8 cellular contexts compared by ENCODE assay signal in the genomic region with DNA sequence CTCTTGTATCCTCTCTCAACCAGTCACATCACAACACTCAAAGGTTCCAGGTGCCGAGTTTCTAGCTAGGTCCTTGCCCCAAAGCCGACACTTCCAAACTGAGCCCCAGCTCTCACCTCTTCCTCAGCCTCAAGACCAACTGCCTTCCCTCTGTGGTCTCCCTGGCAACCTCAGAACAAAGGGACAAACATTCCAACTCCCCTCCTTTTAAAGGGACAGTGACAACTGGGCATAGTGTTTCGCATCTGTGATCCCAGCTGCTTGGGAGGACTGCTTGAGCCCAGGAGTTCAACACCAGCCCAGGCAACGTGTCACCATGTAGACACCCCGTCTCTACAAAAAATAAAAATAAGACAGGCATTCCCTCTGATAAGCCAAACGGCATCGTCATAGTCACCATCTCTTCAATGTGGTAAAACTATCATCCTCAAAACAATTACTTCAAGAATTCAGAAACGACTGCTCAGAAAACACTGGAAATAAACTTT. TPM values are rescaled to one million over a fixed set of nuclear protein-coding genes. Genes with fewer than 3 reads are reported as not detected.
DNase-seq lines count a peak whose midpoint lies in the region; ATAC-seq and TF ChIP-seq lines count a peak whose summit lies in the region.

No MANE protein-coding gene starts in this region.

- BruUV-seq in Calu3 (replicated peaks; lab: Mats Ljungman, UMichigan), result no TSS peak

- peaks cover 35% of the 10 kb centered on the region for H3K36me3 Mint-ChIP-seq in Calu3 (ENCODE audit: insufficient read depth, unreplicated experiment)
- H3K36me3 Mint-ChIP-seq in chondrocyte (ENCODE audit: low read depth), result peaks cover 9% of the 10 kb centered on the region

- H3K9me3 ChIP-seq in lung (ENCODE audit: control insufficient read depth in 2 of 2, insufficient read depth in 1 of 2, low read length in 1 of 2), result no peaks in the 10 kb centered on the region

- H3K27ac ChIP-seq in lung (ENCODE audit: low read depth in 1 of 2, low read length in 1 of 2), result no peak overlapping the region

- CTCF ChIA-PET in Calu3 (lab: Charles Lee), result interaction anchor here (1.3 to 1.6 kb wide), 2 partner anchors 9 to 14 kb away, joined by 4 read pairs; no protein-coding TSS in a partner anchor

- H3K27me3 ChIP-seq in lung (ENCODE audit: control insufficient read depth, insufficient read depth), result no peaks in the 10 kb centered on the region

- H3K4me1 Mint-ChIP-seq in Calu3 (ENCODE audit: low read depth, unreplicated experiment), result peaks cover 49% of the 10 kb centered on the region
- H3K4me1 Mint-ChIP-seq in chondrocyte (ENCODE audit: low read depth), result peaks cover 58% of the 10 kb centered on the region

- ATAC-seq in lung (ENCODE audit: insufficient read depth, low FRiP score), result peak; percentile 4
- no peak for ATAC-seq in HG03439 (IDR thresholded peaks at IDR 0.05; ENCODE audit: unreplicated experiment)

- peaks cover 20 to 33% of the 10 kb centered on the region in 2 donors for H3K4me1 ChIP-seq in lung (ENCODE audit: control insufficient read depth in 2 of 2, insufficient read depth in 2 of 2, low read length in 2 of 2)

- H3K27ac Mint-ChIP-seq in Calu3 (ENCODE audit: unreplicated experiment) (peak overlapping the region; percentile 73), chondrocyte (ENCODE audit: unreplicated experiment) (peak overlapping the region; percentile 95)

- TF ChIP-seq CTCF in Calu3 (IDR thresholded peaks at IDR 0.05; ENCODE audit: unreplicated experiment) (no peak), chondrocyte (IDR thresholded peaks at IDR 0.05) (no peak), lung (IDR thresholded peaks at IDR 0.05; ENCODE audit: control extremely low read depth, extremely low read depth) (no peak)

- 40 to 49% methylated on average over 8 of the region's 8 CpGs for WGBS in lung, 2 donors

- H3K36me3 ChIP-seq in lung (ENCODE audit: control insufficient read depth in 2 of 2, insufficient read depth in 2 of 2, low read length in 2 of 2), result peaks cover 11 to 22% of the 10 kb centered on the region in 2 donors

- H3K4me3 Mint-ChIP-seq in Calu3 (ENCODE audit: low read depth, unreplicated experiment) (peak overlapping the region; percentile 37), chondrocyte (ENCODE audit: unreplicated experiment) (no peak overlapping the region)

- DNase-seq in Calu3, result peak; percentile 62
- peak; percentile 13 for DNase-seq in NCI-H187 treated with DMSO at 0.1 percent for 48 hours (lab: John Stamatoyannopoulos, UW)
- DNase-seq in chondrocyte (ENCODE audit: low spot score), result no peak
- DNase-seq in lung (ENCODE audit: low spot score), result no peak
- no peak for DNase-seq in activated CD8-positive, alpha-beta memory T cell treated with anti-CD3 and anti-CD28 coated beads, Interleukin-2, amount 50 U/mL, for 4 hours
- no peak for DNase-seq in DMS79 (lab: John Stamatoyannopoulos, UW)
- DNase-seq in mucosa of gallbladder (ENCODE audit: low spot score), result no peak

- H3K9me3 Mint-ChIP-seq in Calu3 (ENCODE audit: low read depth, unreplicated experiment) (no peaks in the 10 kb centered on the region), chondrocyte (ENCODE audit: low read depth) (no peaks in the 10 kb centered on the region)

- intact Hi-C loops in Calu3 (cut with micrococcal nuclease; ENCODE audit: unreplicated experiment), result no loop called here

- H3K27me3 Mint-ChIP-seq in Calu3 (ENCODE audit: unreplicated experiment), result no peaks in the 10 kb centered on the region
- no peaks in the 10 kb centered on the region for H3K27me3 Mint-ChIP-seq in chondrocyte (ENCODE audit: low read depth)

- H3K4me3 ChIP-seq in lung, result no peak overlapping the region

RNA-seq across cellular contexts. Expression of gene DIDO1, which starts 11.3 kb away (rescaled TPM):
- total RNA-seq in Calu3 (2022), result 75.6 and 77.1 TPM in 2 replicates
- 41.6 to 53.8 TPM (median 42.5 TPM) in 3 replicates for total RNA-seq in chondrocyte
- total RNA-seq in lung, result 10 to 100 TPM; 50.4 to 71.2 TPM
- 10 to 100 TPM; 19.6 to 21.2 TPM for polyA plus RNA-seq in lung
- 61.1 TPM for total RNA-seq in mucosa of gallbladder

RNA-seq across cellular contexts. Expression of gene GID8, which starts 22.9 kb away (rescaled TPM):
- 64.3 and 64.6 TPM in 2 replicates for total RNA-seq in Calu3 (2022)
- total RNA-seq in chondrocyte, result 26.3 to 30.7 TPM (median 29.7 TPM) in 3 replicates
- 10 to 100 TPM; 31.2 to 35.4 TPM for total RNA-seq in lung
- 10 to 100 TPM; 11.0 to 16.2 TPM for polyA plus RNA-seq in lung
- total RNA-seq in mucosa of gallbladder, result 32.9 TPM

RNA-seq across cellular contexts. Expression of gene SLC17A9, which starts 37.5 kb away (rescaled TPM):
- total RNA-seq in Calu3 (2022) (12.0 and 18.8 TPM in 2 replicates), chondrocyte (0.24 to 1.2 TPM (median 0.79 TPM) in 3 replicates), lung (10 to 100 TPM in 1 of 2 donors, 1 to 10 TPM in 1; 2.4 to 17.3 TPM), mucosa of gallbladder (19.8 TPM)
- polyA plus RNA-seq in lung, result 1 to 10 TPM; 9.2 to 9.9 TPM

RNA-seq across cellular contexts. Expression of gene TCFL5, which starts 53.4 kb away (rescaled TPM):
- total RNA-seq in Calu3 (2022) (18.9 and 22.3 TPM in 2 replicates), chondrocyte (12.7 to 20.0 TPM (median 13.0 TPM) in 3 replicates), lung (1 to 10 TPM; 8.2 to 8.6 TPM), mucosa of gallbladder (8.2 TPM)
- 1 to 10 TPM; 3.8 to 3.9 TPM for polyA plus RNA-seq in lung

Comparison
In these comparisons a context has a peak if more than half of its experiments do, and no peak if none do; other contexts are left out.
1. DNase-seq: peak in Calu3 (single experiment) and NCI-H187 treated with DMSO at 0.1 percent for 48 hours (single experiment); none in chondrocyte (single experiment), lung (single experiment), activated CD8-positive, alpha-beta memory T cell treated with anti-CD3 and anti-CD28 coated beads, Interleukin-2, amount 50 U/mL, for 4 hours (single experiment), DMS79 (single experiment) and mucosa of gallbladder (single experiment).